25 cellular contexts compared by ENCODE assay signal in the genomic region with DNA sequence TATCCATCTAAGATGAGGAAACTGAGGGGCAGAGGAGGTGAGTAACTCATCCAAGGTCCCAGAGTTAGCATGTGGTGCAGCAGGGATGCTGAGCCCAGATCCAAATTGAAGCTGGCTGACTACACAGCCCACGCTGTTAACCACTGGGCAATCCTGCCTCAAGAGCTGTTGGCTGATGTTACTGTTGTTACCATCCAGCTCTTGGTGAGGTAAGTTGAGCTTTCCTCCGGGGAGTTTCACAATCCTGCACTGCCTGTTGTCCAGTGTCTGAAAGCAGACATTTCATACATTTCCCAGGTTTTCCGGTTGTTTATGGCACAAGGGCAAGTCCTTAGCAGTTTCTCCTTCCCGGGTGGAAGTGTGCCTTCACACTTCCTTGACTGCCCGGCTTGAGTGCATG. TPM values are rescaled to one million over a fixed set of nuclear protein-coding genes. Genes with fewer than 3 reads are reported as not detected.
DNase-seq lines count a peak whose midpoint lies in the region; ATAC-seq and TF ChIP-seq lines count a peak whose summit lies in the region.
"Had no signal": no experiment of that assay in that cellular context is flagged by ENCODE, and none has a peak within 500 bp of the region (broad histone marks: within the 10 kb centered on the region; RNA-seq: fewer than 3 reads in every experiment).

No MANE protein-coding gene starts in this region.

- no peak overlapping the region for H3K4me3 Mint-ChIP-seq in activated naive CD8-positive, alpha-beta T cell treated with anti-CD3 and anti-CD28 coated beads, Interleukin-2, amount 50 U/mL, for 24 hours
- H3K4me3 Mint-ChIP-seq: CD8-positive, alpha-beta T cell; H9 had no signal

- H3K27me3 Mint-ChIP-seq in activated naive CD8-positive, alpha-beta T cell treated with anti-CD3 and anti-CD28 coated beads, Interleukin-2, amount 50 U/mL, for 24 hours: peaks cover 9% of the 10 kb centered on the region

- peak overlapping the region; percentile 59 for H3K4me2 ChIP-seq in BLaER1

- ATAC-seq in left colon: no peak
- ATAC-seq in activated naive CD8-positive, alpha-beta T cell treated with anti-CD3 and anti-CD28 coated beads, Interleukin-2, amount 50 U/mL, for 24 hours: no peak
- ATAC-seq: CD8-positive, alpha-beta T cell had no signal

- peaks cover 8% of the 10 kb centered on the region for H3K36me3 ChIP-seq in BLaER1
- H3K36me3 ChIP-seq in ascending aorta: no peaks in the 10 kb centered on the region

- H3K27ac ChIP-seq in BLaER1 (no peak overlapping the region), ascending aorta (no peak overlapping the region)
- H3K27ac ChIP-seq: RWPE1 had no signal

- no peaks in the 10 kb centered on the region for H3K4me1 Mint-ChIP-seq in activated naive CD8-positive, alpha-beta T cell treated with anti-CD3 and anti-CD28 coated beads, Interleukin-2, amount 50 U/mL, for 24 hours
- H3K4me1 Mint-ChIP-seq: H9 had no signal

- no peak overlapping the region for H3K9ac ChIP-seq in BLaER1

- TF ChIP-seq CTCF in ascending aorta (IDR thresholded peaks at IDR 0.05): no peak

- H3K4me3 ChIP-seq in BLaER1 (no peak overlapping the region), ascending aorta (no peak overlapping the region)

- H3K9me3 ChIP-seq in BLaER1 (peaks cover 20% of the 10 kb centered on the region), ascending aorta (peaks cover 0 to 10% of the 10 kb centered on the region in 2 donors)

- no peaks in the 10 kb centered on the region for H4K20me1 ChIP-seq in BLaER1

- POLR2A ChIA-PET in HEK293T (lab: Yijun Ruan, JAX): no interaction called here

- intact Hi-C loops in ascending aorta (cut with DNase I) (no loop called here), left colon (cut with DNase I, micrococcal nuclease) (no loop called here)

- peaks cover 7% of the 10 kb centered on the region for H3K36me3 Mint-ChIP-seq in activated naive CD8-positive, alpha-beta T cell treated with anti-CD3 and anti-CD28 coated beads, Interleukin-2, amount 50 U/mL, for 24 hours (ENCODE audit: low read depth)

- in situ Hi-C loops in ACHN (cut with HindIII; ENCODE audit: low pct_ligation_motif_present, low pct_unique_long_range_greater_than_20kb, low sequenced_read_pairs): no loop called here

- H3K27ac Mint-ChIP-seq in activated naive CD8-positive, alpha-beta T cell treated with anti-CD3 and anti-CD28 coated beads, Interleukin-2, amount 50 U/mL, for 24 hours: no peak overlapping the region
- H3K27ac Mint-ChIP-seq: CD8-positive, alpha-beta T cell; H9 had no signal

- peak; percentile 2 for DNase-seq in HEK293T (ENCODE audit: extremely low spot score)
- peak; percentile 16 for DNase-seq in fibroblast of gingiva (ENCODE audit: low read depth)
- DNase-seq in islet precursor cell: peak; percentile 26
- no peak for DNase-seq in ascending aorta (ENCODE audit: low spot score in 2 of 2)
- no peak for DNase-seq in left colon
- DNase-seq in activated naive CD8-positive, alpha-beta T cell treated with anti-CD3 and anti-CD28 coated beads, Interleukin-2, amount 50 U/mL, for 24 hours: no peak
- no peak for DNase-seq in ACHN
- DNase-seq: C1 segment of cervical spinal cord; Calu3; DMS153; H9; KBM-7; MM.1S; NCI-H1092; NCI-H1436; NCI-H187 treated with DMSO at 0.1 percent for 48 hours; NCI-H2227 treated with DMSO at 0.1 percent for 48 hours; NCI-H510A; NCI-H774; NK-92 treated with Interleukin-12 subunit alpha and Interleukin-12 subunit beta, amount 100 ng/mL, for 24 hours had no signal

- H3K4me1 ChIP-seq in BLaER1: peaks cover 14% of the 10 kb centered on the region
- H3K4me1 ChIP-seq in ascending aorta: no peaks in the 10 kb centered on the region

- H3K27me3 ChIP-seq in BLaER1: no peaks in the 10 kb centered on the region
- H3K27me3 ChIP-seq in ascending aorta: no peaks in the 10 kb centered on the region

- H3K9me3 Mint-ChIP-seq in activated naive CD8-positive, alpha-beta T cell treated with anti-CD3 and anti-CD28 coated beads, Interleukin-2, amount 50 U/mL, for 24 hours: peaks cover 10% of the 10 kb centered on the region

- CTCF ChIA-PET in HEK293T (lab: Yijun Ruan, JAX): interaction anchor here (1.4 kb wide), 1 partner anchor 10 kb away, joined by 4 read pairs; no protein-coding TSS in a partner anchor

TF ChIP-seq in HEK293T, 16 proteins besides CTCF, POLR2A, EP300 and RAD21:
- no peak for TF ChIP-seq BHLHE40 (IDR thresholded peaks at IDR 0.05; ENCODE audit: borderline replicate concordance)

RNA-seq across cellular contexts. Expression of gene CYP46A1, which starts 14.5 kb away (rescaled TPM):
- total RNA-seq in ascending aorta (not detected), left colon (under 1 TPM; 0.09 to 0.45 TPM)
- total RNA-seq: A673, Calu3, HT1080 had no signal

RNA-seq across cellular contexts. Expression of gene HHIPL1, which starts 53.7 kb away (rescaled TPM):
- 11.9 TPM for total RNA-seq in ascending aorta
- total RNA-seq in left colon: 1 to 10 TPM in 1 of 2 donors, under 1 TPM in 1; 0.31 to 1.0 TPM
- total RNA-seq: Calu3, HT1080 had no signal

Comparison
In these comparisons a context has a peak if more than half of its experiments do, and no peak if none do; other contexts are left out.
1. DNase-seq: peak in HEK293T (single experiment), fibroblast of gingiva (single experiment) and islet precursor cell (single experiment); none in ascending aorta (0 of 2), left colon (0 of 2), activated naive CD8-positive, alpha-beta T cell treated with anti-CD3 and anti-CD28 coated beads, Interleukin-2, amount 50 U/mL, for 24 hours (single experiment) and ACHN (single experiment).